Comparison of ENCODE assay signal across 8 cellular contexts in the genomic region with DNA sequence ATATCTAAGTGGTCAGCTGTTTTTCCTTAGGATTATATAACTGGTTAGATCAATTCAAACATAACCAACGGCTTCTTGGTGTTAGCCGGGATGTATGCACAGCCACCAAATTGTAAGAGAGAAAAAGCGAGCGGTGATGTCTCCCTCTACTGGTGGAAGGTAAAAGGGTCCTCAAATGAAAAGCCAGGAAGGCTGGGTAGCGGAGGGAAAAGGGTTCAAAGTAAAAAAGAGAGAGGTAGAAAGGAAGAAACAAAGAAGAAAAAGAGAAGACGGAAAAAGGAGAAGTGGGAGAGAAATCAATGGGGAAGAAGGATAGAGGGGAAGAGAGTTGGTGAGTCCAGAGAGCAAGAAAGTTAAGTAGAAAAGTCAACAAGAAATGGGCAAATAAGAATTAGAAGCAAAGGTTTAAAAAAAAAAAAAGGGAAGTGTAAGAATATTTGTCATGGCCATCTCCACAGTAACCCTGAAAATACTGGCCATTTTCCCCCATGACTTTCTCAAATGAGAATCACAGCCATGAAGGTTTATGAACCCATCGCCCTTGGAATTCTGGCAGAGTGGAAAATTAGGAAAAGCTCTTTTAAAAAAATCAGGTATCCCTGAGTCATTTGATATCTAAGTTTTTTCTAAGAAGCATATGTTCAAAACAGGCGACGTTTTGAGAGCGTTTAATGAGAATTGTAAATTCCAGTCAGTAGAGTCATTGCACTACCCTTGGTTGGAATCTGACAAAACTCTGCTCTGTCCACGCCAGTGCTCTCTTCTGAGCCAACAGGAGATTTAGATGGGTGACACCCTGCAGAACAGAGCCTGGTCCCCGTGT.
A peak's percentile ranks its signal among the peaks of the same experiment; 100 is the strongest.
DNase-seq lines count a peak whose midpoint lies in the region; ATAC-seq and TF ChIP-seq lines count a peak whose summit lies in the region.

No MANE protein-coding gene starts in this region.

- CTCF ChIA-PET in GM10248 (lab: Yijun Ruan, JAX) = interaction anchor here (0.7 to 8.5 kb wide), 29 partner anchors 8 to 445 kb away, joined by 3 to 76 read pairs (median 4); a partner anchor contains a TSS

- TF ChIP-seq CTCF in 22Rv1 (IDR thresholded peaks at IDR 0.05) = peak; percentile 95
- peak; percentile 71 for TF ChIP-seq CTCF in GM10248 (IDR thresholded peaks at IDR 0.05; ENCODE audit: control extremely low read depth, extremely low read depth, low read depth, missing control alignments)
- TF ChIP-seq CTCF in Loucy (conservative IDR thresholded peaks at IDR 0.05; ENCODE audit: low read length) = peak; percentile 96
- peak; percentile 91 for TF ChIP-seq CTCF in smooth muscle cell (IDR thresholded peaks at IDR 0.05; ENCODE audit: borderline replicate concordance, insufficient read depth, poor library complexity, severe bottlenecking)

- H3K9ac ChIP-seq in Loucy (ENCODE audit: low read depth, low read length, poor library complexity, severe bottlenecking) (no peak overlapping the region), smooth muscle cell (ENCODE audit: low read depth) (peak overlapping the region; percentile 51)

- H3K4me3 ChIP-seq in Loucy (ENCODE audit: low read length, poor library complexity, severe bottlenecking) = no peak overlapping the region
- H3K4me3 ChIP-seq in smooth muscle cell = no peak overlapping the region

- POLR2A ChIA-PET in GM10248 (lab: Yijun Ruan, JAX) = no interaction called here

- H3K4me1 ChIP-seq in Loucy (ENCODE audit: insufficient read depth, low read length, poor library complexity, severe bottlenecking) = no peaks in the 10 kb centered on the region
- H3K4me1 ChIP-seq in smooth muscle cell (ENCODE audit: low read depth) = peaks cover 17% of the 10 kb centered on the region

- H3F3A ChIP-seq in Loucy (ENCODE audit: low read depth) (no peaks in the 10 kb centered on the region), smooth muscle cell (ENCODE audit: low read depth) (no peaks in the 10 kb centered on the region)

- H3K9me3 ChIP-seq in Loucy (ENCODE audit: insufficient read depth, low read depth, low read length) (no peaks in the 10 kb centered on the region), smooth muscle cell (replicated peaks; ENCODE audit: low read depth) (no peaks in the 10 kb centered on the region)

- H3K27ac ChIP-seq in 22Rv1 (no peak overlapping the region), smooth muscle cell (ENCODE audit: low read depth) (peak overlapping the region; percentile 58)

- H2AFZ ChIP-seq in Loucy (ENCODE audit: low read length) (no peak overlapping the region), smooth muscle cell (ENCODE audit: low read depth) (peak overlapping the region; percentile 17)

- peak; percentile 74 for DNase-seq in GM10248 (ENCODE audit: extremely low spot score)
- DNase-seq in SKM-1 (lab: John Stamatoyannopoulos, UW; ENCODE audit: unreplicated experiment) = peak; percentile 75
- DNase-seq in amniotic epithelial cell (ENCODE audit: low read depth) = peak; percentile 45
- DNase-seq in hepatic stellate cell (ENCODE audit: low spot score) = peak; percentile 81
- no peak for DNase-seq in smooth muscle cell (lab: John Stamatoyannopoulos, UW; ENCODE audit: unreplicated experiment)

- no peak for ATAC-seq in HG03457 (IDR thresholded peaks at IDR 0.05; ENCODE audit: unreplicated experiment)

- H3K4me2 ChIP-seq in Loucy (ENCODE audit: low read depth, low read length, poor library complexity, severe bottlenecking) = no peak overlapping the region
- peak overlapping the region; percentile 73 for H3K4me2 ChIP-seq in smooth muscle cell

- H3K27me3 ChIP-seq in Loucy (ENCODE audit: insufficient read depth, low read length, poor library complexity, severe bottlenecking) = no peaks in the 10 kb centered on the region
- no peaks in the 10 kb centered on the region for H3K27me3 ChIP-seq in smooth muscle cell (ENCODE audit: low read depth)

- WGBS in smooth muscle cell (ENCODE audit: low lambda C conversion rate) = 13% methylated on average over 12 of the region's 12 CpGs

- H3K9me2 ChIP-seq in Loucy (replicated peaks; ENCODE audit: low read depth, low read length) = no peaks in the 10 kb centered on the region

- H4K20me1 ChIP-seq in Loucy (ENCODE audit: insufficient read depth, low read length, poor library complexity, severe bottlenecking) (no peaks in the 10 kb centered on the region), smooth muscle cell (ENCODE audit: low read depth) (no peaks in the 10 kb centered on the region)

- no peaks in the 10 kb centered on the region for H3K36me3 ChIP-seq in Loucy (ENCODE audit: insufficient read depth, low read length)
- no peaks in the 10 kb centered on the region for H3K36me3 ChIP-seq in smooth muscle cell (ENCODE audit: low read depth)

- H3K79me2 ChIP-seq in Loucy (ENCODE audit: insufficient read depth, low read length) (no peaks in the 10 kb centered on the region), smooth muscle cell (ENCODE audit: low read depth) (no peaks in the 10 kb centered on the region)
